ENCODE assay signal across 8 cellular contexts in the genomic region with DNA sequence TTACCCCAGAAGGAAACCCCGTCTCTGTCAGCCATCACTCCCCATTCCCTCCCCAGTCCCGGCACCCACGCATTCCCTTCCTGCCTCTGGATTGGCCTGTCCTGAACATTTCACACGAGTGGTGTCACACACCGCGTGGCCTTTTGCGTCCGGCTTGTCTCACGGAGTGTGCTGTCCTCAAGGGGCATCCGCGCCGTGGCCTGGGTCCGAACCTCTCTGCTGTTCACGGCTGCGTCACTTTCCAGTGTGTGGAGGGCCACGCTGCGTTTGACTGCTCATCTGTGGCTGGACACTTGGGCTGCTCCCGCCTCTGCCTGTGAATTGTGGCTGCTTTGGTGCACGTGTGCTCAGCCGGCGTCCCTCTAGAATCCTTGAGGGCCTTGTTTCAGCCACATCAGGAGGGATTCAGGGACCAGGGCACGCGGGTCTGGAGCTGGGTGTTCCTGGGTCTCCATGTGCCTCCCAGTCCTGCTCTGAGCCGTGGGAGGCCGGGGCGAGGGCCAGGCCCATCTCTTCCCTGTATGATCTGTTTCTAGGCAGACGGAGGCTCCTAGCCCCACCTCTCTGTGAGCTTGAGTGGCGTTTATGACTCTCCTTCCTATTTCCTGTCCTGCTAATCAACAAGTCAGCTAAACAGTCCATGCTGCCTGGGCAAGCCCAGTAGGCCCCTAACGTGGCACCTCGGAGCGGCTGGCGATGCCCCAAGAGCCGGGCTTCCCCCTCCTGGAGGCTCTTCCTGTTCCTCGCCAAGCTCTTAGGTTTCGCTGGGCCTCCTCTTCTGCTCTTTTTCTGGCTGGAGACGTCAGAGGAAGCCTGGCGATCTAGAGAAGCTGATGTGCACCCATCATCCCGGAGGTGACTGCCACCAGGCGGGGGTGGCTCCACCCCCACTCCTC. TPM values are rescaled to one million over a fixed set of nuclear protein-coding genes. Genes with fewer than 3 reads are reported as not detected.
DNase-seq lines count a peak whose midpoint lies in the region; ATAC-seq and TF ChIP-seq lines count a peak whose summit lies in the region.

No MANE protein-coding gene starts in this region.

- H3K79me2 ChIP-seq in OCI-LY7 (ENCODE audit: insufficient read depth, low read depth, low read length) = peaks cover 48% of the 10 kb centered on the region

- no peaks in the 10 kb centered on the region for H3K9me3 ChIP-seq in OCI-LY7 (ENCODE audit: low read length)
- no peaks in the 10 kb centered on the region for H3K9me3 ChIP-seq in right atrium auricular region
- H3K9me3 ChIP-seq in gastrocnemius medialis = no peaks in the 10 kb centered on the region

- H2AFZ ChIP-seq in OCI-LY7 (ENCODE audit: low read length) = no peak overlapping the region

- H3K4me3 ChIP-seq in GM12865 (ENCODE audit: low read depth, low read length) (peak overlapping the region; percentile 26), OCI-LY7 (ENCODE audit: low read depth, low read length, poor library complexity, severe bottlenecking) (no peak overlapping the region), right atrium auricular region (peak overlapping the region in 1 of 2 donors; percentile 23), gastrocnemius medialis (peak overlapping the region; percentile 24 to 41 (median 36))

- ATAC-seq in gastrocnemius medialis (peak; percentile 38 to 46), HG03045 (IDR thresholded peaks at IDR 0.05; ENCODE audit: unreplicated experiment) (no peak)

- peak; percentile 32 to 59 for TF ChIP-seq POLR2A in gastrocnemius medialis (IDR thresholded peaks at IDR 0.05)

- in situ Hi-C loops in gastrocnemius medialis (cut with MboI; ENCODE audit: low sequenced_read_pairs in 4 of 4) = no loop called here

- H3K4me1 ChIP-seq in OCI-LY7 (ENCODE audit: insufficient read depth, low read length, poor library complexity, severe bottlenecking) (peaks cover 5% of the 10 kb centered on the region), right atrium auricular region (peaks cover 0 to 89% of the 10 kb centered on the region in 2 donors), gastrocnemius medialis (peaks cover 87 to 96% of the 10 kb centered on the region in 2 donors)

- no TSS peak for BruUV-seq in OCI-LY7 (replicated peaks; lab: Mats Ljungman, UMichigan)

- CTCF ChIA-PET in OCI-LY7 (lab: Charles Lee; ENCODE audit: unreplicated experiment) = no interaction called here

- H3K4me2 ChIP-seq in OCI-LY7 (ENCODE audit: low read length) = peak overlapping the region; percentile 6; the same call in 1 of the 2 replicates

- H3K27ac ChIP-seq in OCI-LY7 (ENCODE audit: low read depth, low read length, poor library complexity, severe bottlenecking) (no peak overlapping the region), right atrium auricular region (peak overlapping the region; percentile 91 to 95), gastrocnemius medialis (peak overlapping the region; percentile 94 to 98 (median 96))

- intact Hi-C loops in OCI-LY7 (cut with micrococcal nuclease; ENCODE audit: unreplicated experiment) (no loop called here), gastrocnemius medialis (cut with DNase I; ENCODE audit: low total_unique reads) (loop anchor here (2.0 to 10.0 kb wide), 2 partner anchors 53 to 639 kb away; a partner anchor contains a TSS)

- DNase-seq in GM12865 (ENCODE audit: low read depth) (peak; percentile 74), OCI-LY7 (ENCODE audit: low spot score) (no peak), amygdala (lab: John Stamatoyannopoulos, UW) (peak in 32 of 56 donors; percentile 16 to 65 (median 39)), right atrium auricular region (ENCODE audit: low spot score) (peak; percentile 74), gastrocnemius medialis (peak; percentile 59 to 93), AML-193 (lab: John Stamatoyannopoulos, UW) (no peak), NCI-H2107 treated with DMSO at 0.1 percent for 48 hours (lab: John Stamatoyannopoulos, UW; ENCODE audit: unreplicated experiment) (no peak)

- no peaks in the 10 kb centered on the region for H4K20me1 ChIP-seq in OCI-LY7 (ENCODE audit: insufficient read depth, low read length)

- H3K36me3 ChIP-seq in OCI-LY7 (ENCODE audit: insufficient read depth, low read length) (peaks cover 51% of the 10 kb centered on the region), right atrium auricular region (no peaks in the 10 kb centered on the region), gastrocnemius medialis (no peaks in the 10 kb centered on the region)

- no peak for TF ChIP-seq CTCF in GM12865 (IDR thresholded peaks at IDR 0.05; ENCODE audit: insufficient read depth, low read depth, low read length, missing control alignments)
- TF ChIP-seq CTCF in OCI-LY7 (conservative IDR thresholded peaks at IDR 0.05; ENCODE audit: low read length) = no peak
- no peak for TF ChIP-seq CTCF in right atrium auricular region (IDR thresholded peaks at IDR 0.05)
- no peak for TF ChIP-seq CTCF in gastrocnemius medialis (IDR thresholded peaks at IDR 0.05 in 4 of 5, conservative IDR thresholded peaks at IDR 0.05 in 1 of 5)

- POLR2A ChIA-PET in OCI-LY7 (lab: Charles Lee) = no interaction called here

- H3K9me2 ChIP-seq in OCI-LY7 (ENCODE audit: insufficient read depth, low read length) = no peaks in the 10 kb centered on the region

- no peaks in the 10 kb centered on the region for H3K27me3 ChIP-seq in right atrium auricular region
- no peaks in the 10 kb centered on the region for H3K27me3 ChIP-seq in gastrocnemius medialis

RNA-seq across cellular contexts. Expression of a gene that starts 8.1 kb away (rescaled TPM):
- 68.7 and 78.4 TPM in 2 replicates for total RNA-seq in OCI-LY7 (2014; rRNA removed; shearing (Covaris generic))
- total RNA-seq in OCI-LY7 (2022) (76.5 and 82.2 TPM in 2 replicates), right atrium auricular region (10 to 100 TPM; 62.0 to 64.7 TPM), gastrocnemius medialis (100 to 1,000 TPM in 3 of 4 donors, 10 to 100 TPM in 1; 91.5 to 194 (median 149) TPM)

RNA-seq across cellular contexts. Expression of a gene that starts 24.2 kb away (rescaled TPM):
- total RNA-seq in OCI-LY7 (2014; rRNA removed; shearing (Covaris generic)) = 0.09 and 0.33 TPM in 2 replicates
- total RNA-seq in OCI-LY7 (2022) (0.13 and 0.18 TPM in 2 replicates), right atrium auricular region (1 to 10 TPM; 2.4 to 2.6 TPM), gastrocnemius medialis (1 to 10 TPM in 1 of 4 donors, under 1 TPM in 3; 0.10 to 1.3 (median 0.53) TPM)

RNA-seq across cellular contexts. Expression of a gene that starts 27.9 kb away (rescaled TPM):
- total RNA-seq in OCI-LY7 (2014; rRNA removed; shearing (Covaris generic)) = 51.8 and 82.1 TPM in 2 replicates
- 207 and 266 TPM in 2 replicates for total RNA-seq in OCI-LY7 (2022)
- total RNA-seq in right atrium auricular region = 100 to 1,000 TPM; 193 to 269 TPM
- 100 to 1,000 TPM; 189 to 442 (median 273) TPM for total RNA-seq in gastrocnemius medialis

RNA-seq across cellular contexts. Expression of a gene that starts 34.7 kb away (rescaled TPM):
- total RNA-seq in OCI-LY7 (2014; rRNA removed; shearing (Covaris generic)) = 11.7 and 20.3 TPM in 2 replicates
- total RNA-seq in OCI-LY7 (2022) = 70.9 and 75.8 TPM in 2 replicates
- total RNA-seq in right atrium auricular region = 10 to 100 TPM; 42.1 to 42.2 TPM
- 100 to 1,000 TPM in 2 of 4 donors, 10 to 100 TPM in 2; 34.9 to 117 (median 86.3) TPM for total RNA-seq in gastrocnemius medialis

RNA-seq across cellular contexts. Expression of a gene that starts 39.6 kb away (rescaled TPM):
- 17.6 and 26.6 TPM in 2 replicates for total RNA-seq in OCI-LY7 (2014; rRNA removed; shearing (Covaris generic))
- total RNA-seq in OCI-LY7 (2022) = 43.3 and 48.8 TPM in 2 replicates
- 10 to 100 TPM; 14.7 to 17.7 TPM for total RNA-seq in right atrium auricular region
- 10 to 100 TPM; 22.2 to 49.8 (median 30.9) TPM for total RNA-seq in gastrocnemius medialis

Comparison
In these comparisons a context has a peak if more than half of its experiments do, and no peak if none do; other contexts are left out.
1. DNase-seq: peak in GM12865 (single experiment), amygdala (32 of 56), right atrium auricular region (single experiment) and gastrocnemius medialis (2 of 2); none in OCI-LY7 (single experiment), AML-193 (0 of 2) and NCI-H2107 treated with DMSO at 0.1 percent for 48 hours (single experiment).